In the genomic region with DNA sequence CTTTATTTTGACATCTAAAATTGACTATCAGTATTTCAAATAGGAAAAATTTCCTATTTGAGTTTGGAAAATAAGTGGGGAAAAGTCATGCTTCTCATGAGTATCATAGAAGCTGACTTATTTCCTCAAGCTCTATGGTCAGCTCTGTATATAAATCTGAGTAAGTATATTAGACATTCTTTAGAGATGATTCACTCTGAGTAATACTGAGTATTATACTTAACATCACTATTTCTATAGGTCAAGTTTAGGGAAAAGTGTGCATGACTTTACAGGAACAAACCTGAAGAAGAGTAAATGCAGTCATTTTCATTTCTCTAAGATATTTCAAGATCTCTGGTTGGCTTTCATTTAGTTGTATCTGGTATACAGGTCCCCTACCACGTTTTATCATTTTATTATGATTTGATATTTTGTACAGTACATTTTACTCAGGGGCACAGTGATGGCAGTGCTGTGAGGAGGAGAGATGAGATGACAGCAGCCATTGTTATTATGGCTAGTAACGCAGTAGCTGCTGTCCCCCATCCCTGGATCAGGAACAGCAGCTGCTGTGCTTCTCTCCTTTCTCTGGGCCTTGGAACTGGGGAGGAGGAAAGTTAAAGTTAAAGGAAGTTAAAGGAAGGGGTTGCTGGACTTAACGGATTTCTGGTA, we compare ENCODE assay signal across 7 cellular contexts.
A peak's percentile ranks its signal among the peaks of the same experiment; 100 is the strongest.
DNase-seq lines count a peak whose midpoint lies in the region; ATAC-seq and TF ChIP-seq lines count a peak whose summit lies in the region.

No MANE protein-coding gene starts in this region.

- DNase-seq in astrocyte of the spinal cord (ENCODE audit: low read depth, low spot score) (peak; percentile 60), non-pigmented ciliary epithelial cell (ENCODE audit: low read depth) (peak; percentile 31), SHP77 (lab: John Stamatoyannopoulos, UW) (no peak)

- in situ Hi-C loops in astrocyte of the spinal cord (cut with HindIII; ENCODE audit: low sequenced_read_pairs), result no loop called here

- no peak overlapping the region for H3K4me3 ChIP-seq in astrocyte of the spinal cord (ENCODE audit: low read depth, low read length)

- peak; percentile 69 for ATAC-seq in GM18858 (IDR thresholded peaks at IDR 0.05; ENCODE audit: unreplicated experiment)
- ATAC-seq in HG03460 (IDR thresholded peaks at IDR 0.05; ENCODE audit: unreplicated experiment), result peak; percentile 56
- no peak for ATAC-seq in GM19467 (IDR thresholded peaks at IDR 0.05; ENCODE audit: unreplicated experiment)
- no peak for ATAC-seq in HG03521 (IDR thresholded peaks at IDR 0.05; ENCODE audit: unreplicated experiment)

- no peak for TF ChIP-seq CTCF in astrocyte of the spinal cord (IDR thresholded peaks at IDR 0.05; ENCODE audit: low read depth, low read length)

Comparison
In these comparisons a context has a peak if more than half of its experiments do, and no peak if none do; other contexts are left out.
1. ATAC-seq: peak in GM18858 (single experiment) and HG03460 (single experiment); none in GM19467 (single experiment) and HG03521 (single experiment).
2. DNase-seq: peak in astrocyte of the spinal cord (single experiment) and non-pigmented ciliary epithelial cell (single experiment); none in SHP77 (0 of 2).